ENCODE assay signal across 9 cellular contexts in genomic region chr2:158967114-158967730, GRCh38. TPM values are rescaled to one million over a fixed set of nuclear protein-coding genes. Genes with fewer than 3 reads are reported as not detected.
A peak's percentile ranks its signal among the peaks of the same experiment; 100 is the strongest.
DNase-seq lines count a peak whose midpoint lies in the region; ATAC-seq and TF ChIP-seq lines count a peak whose summit lies in the region.
"Had no signal": no experiment of that assay in that cellular context is flagged by ENCODE, and none has a peak within 500 bp of the region (broad histone marks: within the 10 kb centered on the region; RNA-seq: fewer than 3 reads in every experiment).

No MANE protein-coding gene starts in this region.

- no peak for TF ChIP-seq POLR2A in upper lobe of left lung (IDR thresholded peaks at IDR 0.05)

- H3K27me3 ChIP-seq in duodenal mucosa (ENCODE audit: control insufficient read depth in 1 of 2, insufficient read depth in 2 of 2, low read length in 2 of 2), result no peaks in the 10 kb centered on the region
- peaks cover 3% of the 10 kb centered on the region for H3K27me3 ChIP-seq in lower lobe of right lung (ENCODE audit: low read depth)
- H3K27me3 ChIP-seq in upper lobe of left lung, result peaks cover 0 to 7% (median 0%) of the 10 kb centered on the region in 4 donors

- H3K9me3 Mint-ChIP-seq in activated T-cell treated with anti-CD3 and anti-CD28 coated beads, Interleukin-2, amount 50 U/mL, for 72 hours, result no peaks in the 10 kb centered on the region

- peaks cover 14% of the 10 kb centered on the region for H3K4me1 Mint-ChIP-seq in activated T-cell treated with anti-CD3 and anti-CD28 coated beads, Interleukin-2, amount 50 U/mL, for 72 hours (ENCODE audit: low read depth)

- DNase-seq in NCI-H1694 treated with DMSO at 0.1 percent for 48 hours (lab: John Stamatoyannopoulos, UW) (peak; percentile 74), NCI-H1694 (lab: John Stamatoyannopoulos, UW) (no peak), lower lobe of right lung (no peak), upper lobe of left lung (no peak), SKM-1 (lab: John Stamatoyannopoulos, UW; ENCODE audit: unreplicated experiment) (no peak)
- no peak for DNase-seq in activated T-cell treated with anti-CD3 and anti-CD28 coated beads, Interleukin-2, amount 50 U/mL, for 72 hours
- DNase-seq: 8988T had no signal

- H3K9me3 ChIP-seq in duodenal mucosa (ENCODE audit: control insufficient read depth in 1 of 2, low read length in 2 of 2) (no peaks in the 10 kb centered on the region), lower lobe of right lung (no peaks in the 10 kb centered on the region), upper lobe of left lung (no peaks in the 10 kb centered on the region)

- intact Hi-C loops in lower lobe of right lung (cut with DNase I), result no loop called here

- H3K27ac Mint-ChIP-seq in activated T-cell treated with anti-CD3 and anti-CD28 coated beads, Interleukin-2, amount 50 U/mL, for 72 hours, result no peak overlapping the region

- 59 to 61% methylated on average over 12 of the region's 12 CpGs for WGBS in upper lobe of left lung, 2 donors

- peak overlapping the region in 1 of 2 donors; percentile 89 for H3K4me3 Mint-ChIP-seq in activated T-cell treated with anti-CD3 and anti-CD28 coated beads, Interleukin-2, amount 50 U/mL, for 72 hours

- H3K4me3 ChIP-seq in duodenal mucosa (ENCODE audit: low read depth in 1 of 2, low read length in 2 of 2) (peak overlapping the region in 1 of 2 donors; percentile 89), lower lobe of right lung (peak overlapping the region; percentile 85), upper lobe of left lung (peak overlapping the region in 3 of 4 donors; percentile 69 to 92 (median 72))

- peak overlapping the region; percentile 49 to 72 for H3K9ac ChIP-seq in duodenal mucosa (ENCODE audit: low read depth in 1 of 2, low read length in 2 of 2)

- H3K27me3 Mint-ChIP-seq in activated T-cell treated with anti-CD3 and anti-CD28 coated beads, Interleukin-2, amount 50 U/mL, for 72 hours (ENCODE audit: low read depth), result peaks cover 51% of the 10 kb centered on the region

- peaks cover 0 to 2% of the 10 kb centered on the region in 2 donors for H3K36me3 Mint-ChIP-seq in activated T-cell treated with anti-CD3 and anti-CD28 coated beads, Interleukin-2, amount 50 U/mL, for 72 hours (ENCODE audit: insufficient read depth in 2 of 2)

- ATAC-seq in lower lobe of right lung (no peak), upper lobe of left lung (ENCODE audit: low FRiP score in 2 of 2) (no peak), GM19455 (IDR thresholded peaks at IDR 0.05; ENCODE audit: unreplicated experiment) (no peak)
- no peak for ATAC-seq in activated T-cell treated with anti-CD3 and anti-CD28 coated beads, Interleukin-2, amount 50 U/mL, for 72 hours (replicated peaks in 1 of 2)

- no peak for TF ChIP-seq EP300 in upper lobe of left lung (IDR thresholded peaks at IDR 0.05)

- peak overlapping the region; percentile 44 for H3K27ac ChIP-seq in duodenal mucosa (ENCODE audit: low read depth, low read length)
- peak overlapping the region; percentile 89 for H3K27ac ChIP-seq in lower lobe of right lung
- H3K27ac ChIP-seq in upper lobe of left lung, result peak overlapping the region; percentile 87 to 96 (median 92)

- H3K4me1 ChIP-seq in duodenal mucosa (ENCODE audit: control insufficient read depth in 1 of 2, insufficient read depth in 2 of 2, low read length in 2 of 2) (peaks cover 2 to 22% of the 10 kb centered on the region in 2 donors), lower lobe of right lung (peaks cover 22% of the 10 kb centered on the region), upper lobe of left lung (peaks cover 11 to 37% (median 16%) of the 10 kb centered on the region in 4 donors)

- TF ChIP-seq CTCF in lower lobe of right lung (IDR thresholded peaks at IDR 0.05) (no peak), upper lobe of left lung (IDR thresholded peaks at IDR 0.05) (no peak)

- H3K36me3 ChIP-seq in duodenal mucosa (ENCODE audit: control insufficient read depth in 1 of 2, insufficient read depth in 2 of 2, low read length in 2 of 2) (no peaks in the 10 kb centered on the region), lower lobe of right lung (no peaks in the 10 kb centered on the region), upper lobe of left lung (no peaks in the 10 kb centered on the region)

RNA-seq across cellular contexts. Expression of gene TANC1, which starts 1.2 kb away (rescaled TPM):
- total RNA-seq in lower lobe of right lung (39.5 TPM), upper lobe of left lung (100 to 1,000 TPM in 1 of 6 donors, 10 to 100 TPM in 5; 41.6 to 101 (median 75.5) TPM)
- 1 to 10 TPM in 1 of 2 donors, under 1 TPM in 1; 0.35 to 1.6 TPM for total RNA-seq in activated T-cell treated with anti-CD3 and anti-CD28 coated beads, Interleukin-2, amount 50 U/mL, for 72 hours

Comparison
In these comparisons a context has a peak if more than half of its experiments do, and no peak if none do; other contexts are left out.
1. RNA of gene TANC1, which starts 1.2 kb away (total RNA-seq): 41.6 to 101 TPM in upper lobe of left lung and 39.5 TPM in lower lobe of right lung (single experiment); 0.35 to 1.6 TPM in activated T-cell treated with anti-CD3 and anti-CD28 coated beads, Interleukin-2, amount 50 U/mL, for 72 hours; every median in the first group is over 10 times any median in the second.
2. Peak in every context shown above with its lines, with median percentiles within 50 percentile points of each other: H3K27ac ChIP-seq.